8 cellular contexts compared by ENCODE assay signal in genomic region chr17:16214190-16215001, GRCh38.
DNase-seq lines count a peak whose midpoint lies in the region; ATAC-seq and TF ChIP-seq lines count a peak whose summit lies in the region.

No MANE protein-coding gene starts in this region.

- H3K9me3 ChIP-seq in endocrine pancreas (ENCODE audit: control insufficient read depth, low read length): no peaks in the 10 kb centered on the region

- H3K36me3 Mint-ChIP-seq in stimulated activated naive CD8-positive, alpha-beta T cell treated with anti-CD3 and anti-CD28 coated beads, Interleukin-15, Interleukin-2, amounts not matched to agents 100 ng/mL and 50 ng/mL, for 24 hours (ENCODE audit: low read depth): no peaks in the 10 kb centered on the region
- H3K36me3 Mint-ChIP-seq in nephron progenitor cell (ENCODE audit: low read depth): peaks cover 12% of the 10 kb centered on the region

- POLR2A ChIA-PET in RWPE1 (lab: Yijun Ruan, JAX; ENCODE audit: low non-redundant PET): no interaction called here

- peak overlapping the region; percentile 95 for H3K27ac ChIP-seq in RWPE1

- no peak for TF ChIP-seq CTCF in RWPE1 (conservative IDR thresholded peaks at IDR 0.05; ENCODE audit: low read depth)
- TF ChIP-seq CTCF in nephron progenitor cell (IDR thresholded peaks at IDR 0.05): no peak

- peak overlapping the region; percentile 96 for H3K9ac ChIP-seq in endocrine pancreas (ENCODE audit: control insufficient read depth, insufficient read depth, low read length)

- peak overlapping the region; percentile 99 for H3K4me3 ChIP-seq in endocrine pancreas (ENCODE audit: control insufficient read depth, insufficient read depth, low read length)

- H3K9me3 Mint-ChIP-seq in stimulated activated naive CD8-positive, alpha-beta T cell treated with anti-CD3 and anti-CD28 coated beads, Interleukin-15, Interleukin-2, amounts not matched to agents 100 ng/mL and 50 ng/mL, for 24 hours: no peaks in the 10 kb centered on the region
- H3K9me3 Mint-ChIP-seq in nephron progenitor cell: no peaks in the 10 kb centered on the region

- peaks cover 10% of the 10 kb centered on the region for H3K4me1 ChIP-seq in endocrine pancreas (ENCODE audit: control insufficient read depth, insufficient read depth, low read length)

- H3K27me3 ChIP-seq in endocrine pancreas (ENCODE audit: control insufficient read depth, insufficient read depth, low read length): no peaks in the 10 kb centered on the region

- H3K4me3 Mint-ChIP-seq in stimulated activated naive CD8-positive, alpha-beta T cell treated with anti-CD3 and anti-CD28 coated beads, Interleukin-15, Interleukin-2, amounts not matched to agents 100 ng/mL and 50 ng/mL, for 24 hours: peak overlapping the region; percentile 97
- H3K4me3 Mint-ChIP-seq in nephron progenitor cell: peak overlapping the region; percentile 96

- H3K4me1 Mint-ChIP-seq in stimulated activated naive CD8-positive, alpha-beta T cell treated with anti-CD3 and anti-CD28 coated beads, Interleukin-15, Interleukin-2, amounts not matched to agents 100 ng/mL and 50 ng/mL, for 24 hours (ENCODE audit: low read depth): peaks cover 61% of the 10 kb centered on the region
- H3K4me1 Mint-ChIP-seq in nephron progenitor cell: peaks cover 38% of the 10 kb centered on the region

- H3K27ac Mint-ChIP-seq in stimulated activated naive CD8-positive, alpha-beta T cell treated with anti-CD3 and anti-CD28 coated beads, Interleukin-15, Interleukin-2, amounts not matched to agents 100 ng/mL and 50 ng/mL, for 24 hours: peak overlapping the region; percentile 81
- H3K27ac Mint-ChIP-seq in nephron progenitor cell: peak overlapping the region; percentile 90

- no peaks in the 10 kb centered on the region for H3K36me3 ChIP-seq in endocrine pancreas (ENCODE audit: control insufficient read depth, insufficient read depth, low read length)

- DNase-seq in stimulated activated naive CD8-positive, alpha-beta T cell treated with anti-CD3 and anti-CD28 coated beads, Interleukin-15, Interleukin-2, amounts not matched to agents 100 U/mL and 50 U/mL, for 24 hours: no peak
- DNase-seq in RWPE1 (ENCODE audit: low spot score) (no peak), nephron progenitor cell (no peak), hippocampal formation (lab: John Stamatoyannopoulos, UW) (no peak), DMS153 (lab: John Stamatoyannopoulos, UW) (no peak)

- no peaks in the 10 kb centered on the region for H3K27me3 Mint-ChIP-seq in stimulated activated naive CD8-positive, alpha-beta T cell treated with anti-CD3 and anti-CD28 coated beads, Interleukin-15, Interleukin-2, amounts not matched to agents 100 ng/mL and 50 ng/mL, for 24 hours
- H3K27me3 Mint-ChIP-seq in nephron progenitor cell (ENCODE audit: low read depth, poor library complexity): no peaks in the 10 kb centered on the region

- no peak for ATAC-seq in stimulated activated naive CD8-positive, alpha-beta T cell treated with anti-CD3 and anti-CD28 coated beads, Interleukin-15, Interleukin-2, amounts not matched to agents 100 U/mL and 50 U/mL, for 24 hours
- ATAC-seq in HG03469 (IDR thresholded peaks at IDR 0.05; ENCODE audit: unreplicated experiment): no peak

- CTCF ChIA-PET in RWPE1 (lab: Yijun Ruan, JAX): no interaction called here
